ENCODE assay signal across 8 cellular contexts in genomic region chr21:36980280-36981048, GRCh38. TPM values are rescaled to one million over a fixed set of nuclear protein-coding genes. Genes with fewer than 3 reads are reported as not detected.
DNase-seq lines count a peak whose midpoint lies in the region; ATAC-seq, FAIRE-seq and TF ChIP-seq lines count a peak whose summit lies in the region.

No MANE protein-coding gene starts in this region.

- peaks cover 33% of the 10 kb centered on the region for H3K27me3 Mint-ChIP-seq in WTC11 (ENCODE audit: low read depth)

- POLR2A ChIA-PET in WTC11 (lab: Charles Lee), result interaction anchor here (0.7 kb wide), 1 partner anchor 388 kb away, joined by 6 read pairs; no protein-coding TSS in a partner anchor

- H3K36me3 ChIP-seq in pancreas, result no peaks in the 10 kb centered on the region

- CTCF ChIA-PET in WTC11 (lab: Charles Lee), result interaction anchor here (0.6 to 2.4 kb wide), 7 partner anchors 9 to 396 kb away, joined by 3 to 12 read pairs (median 6); partner anchors contain the start of gene RIPPLY3

- H3K27me3 ChIP-seq in foreskin keratinocyte (no peaks in the 10 kb centered on the region), pancreas (no peaks in the 10 kb centered on the region)

- H3K36me3 Mint-ChIP-seq in WTC11, result no peaks in the 10 kb centered on the region

- H3K4me1 ChIP-seq in foreskin keratinocyte, result no peaks in the 10 kb centered on the region
- H3K4me1 ChIP-seq in pancreas, result peaks cover 0 to 12% (median 10%) of the 10 kb centered on the region in 3 donors

- no peak overlapping the region for H3K27ac Mint-ChIP-seq in WTC11

- FAIRE-seq in pancreas (lab: Jason Lieb, UNC), result no peak

- TF ChIP-seq CTCF in WTC11 (IDR thresholded peaks at IDR 0.05) (no peak), foreskin keratinocyte (conservative IDR thresholded peaks at IDR 0.05) (no peak), pancreas (IDR thresholded peaks at IDR 0.05) (no peak)

- H3K4me1 Mint-ChIP-seq in WTC11, result peaks cover 16% of the 10 kb centered on the region

- DNase-seq in activated CD8-positive, alpha-beta memory T cell treated with anti-CD3 and anti-CD28 coated beads, Interleukin-2, amount 50 U/mL, for 4 hours, result peak; percentile 20
- no peak for DNase-seq in activated CD8-positive, alpha-beta memory T cell treated with anti-CD3 and anti-CD28 coated beads for 24 hours
- DNase-seq in WTC11 (ENCODE audit: low spot score), result peak; percentile 41
- DNase-seq in foreskin keratinocyte, result no peak
- DNase-seq in pancreas, result peak; percentile 47 to 87 (median 64)
- DNase-seq in GOT3 (lab: John Stamatoyannopoulos, UW), result no peak
- DNase-seq in SKM-1 treated with dmso at 0.1 percent for 144 hours (lab: John Stamatoyannopoulos, UW; ENCODE audit: unreplicated experiment), result no peak

- 2 to 3% methylated on average over 53 of the region's 53 CpGs for WGBS in pancreas, 2 donors

- H3K9me3 ChIP-seq in pancreas, result no peaks in the 10 kb centered on the region

- no peaks in the 10 kb centered on the region for H3K9me3 Mint-ChIP-seq in WTC11

- ATAC-seq in WTC11 (peak; percentile 86), foreskin keratinocyte (peak; percentile 65), pancreas (peak; percentile 73 to 86 (median 86)), HG03439 (IDR thresholded peaks at IDR 0.05; ENCODE audit: unreplicated experiment) (no peak)

- no peak overlapping the region for H3K27ac ChIP-seq in foreskin keratinocyte
- peak overlapping the region; percentile 33 to 72 (median 64) for H3K27ac ChIP-seq in pancreas

- H3K4me3 Mint-ChIP-seq in WTC11, result peak overlapping the region; percentile 72

- H3K4me3 ChIP-seq in pancreas, result peak overlapping the region; percentile 20 to 57 (median 36)

- intact Hi-C loops in pancreas (cut with DNase I), result no loop called here

TF ChIP-seq in WTC11, 78 proteins besides CTCF, POLR2A, EP300 and RAD21:
- 0 out of 2 replicates have a peak, but pooled peaks have one; percentile 42 for TF ChIP-seq HMGXB4 (CRISPR knock-in tag; IDR thresholded peaks at IDR 0.05)
- 0 out of 2 replicates have a peak, but pooled peaks have one; percentile 47 for TF ChIP-seq ZBTB21 (CRISPR knock-in tag; IDR thresholded peaks at IDR 0.05; ENCODE audit: borderline replicate concordance)
- 0 out of 2 replicates have a peak, but pooled peaks have one; percentile 32 for TF ChIP-seq ZNF423 (CRISPR knock-in tag; IDR thresholded peaks at IDR 0.05)
- no peak for TF ChIP-seq TP53 (CRISPR knock-in tag; IDR thresholded peaks at IDR 0.05)

RNA-seq across cellular contexts. Expression of gene HLCS, which starts 14.0 kb away (rescaled TPM):
- total RNA-seq in WTC11 (2021), result 9.3 to 11.1 TPM (median 10.9 TPM) in 3 replicates
- total RNA-seq in foreskin keratinocyte, result 15.2 and 16.3 TPM in 2 replicates
- 3.3 and 3.9 TPM in 2 replicates for polyA plus RNA-seq in foreskin keratinocyte
- 10 to 100 TPM; 10.4 to 14.0 (median 13.1) TPM for total RNA-seq in pancreas
- polyA plus RNA-seq in pancreas, result 1 to 10 TPM; 5.5 to 6.0 TPM

RNA-seq across cellular contexts. Expression of gene RIPPLY3, which starts 26.0 kb away (rescaled TPM):
- 2.0 to 3.5 TPM (median 2.3 TPM) in 3 replicates for total RNA-seq in WTC11 (2021)
- total RNA-seq in foreskin keratinocyte, result 0.78 and 0.88 TPM in 2 replicates
- polyA plus RNA-seq in foreskin keratinocyte, result 0.53 and 0.56 TPM in 2 replicates
- total RNA-seq in pancreas, result under 1 TPM in 1 of 6 donors, not detected in 5; 0.09 TPM
- under 1 TPM; 0.11 to 0.26 TPM for polyA plus RNA-seq in pancreas

Comparison
In these comparisons a context has a peak if more than half of its experiments do, and no peak if none do; other contexts are left out.
1. DNase-seq: peak in activated CD8-positive, alpha-beta memory T cell treated with anti-CD3 and anti-CD28 coated beads, Interleukin-2, amount 50 U/mL, for 4 hours (single experiment), WTC11 (single experiment) and pancreas (6 of 6); none in activated CD8-positive, alpha-beta memory T cell treated with anti-CD3 and anti-CD28 coated beads for 24 hours (single experiment), foreskin keratinocyte (0 of 2), GOT3 (single experiment) and SKM-1 treated with dmso at 0.1 percent for 144 hours (single experiment).